ENCODE assay signal across 8 cellular contexts in the genomic region with DNA sequence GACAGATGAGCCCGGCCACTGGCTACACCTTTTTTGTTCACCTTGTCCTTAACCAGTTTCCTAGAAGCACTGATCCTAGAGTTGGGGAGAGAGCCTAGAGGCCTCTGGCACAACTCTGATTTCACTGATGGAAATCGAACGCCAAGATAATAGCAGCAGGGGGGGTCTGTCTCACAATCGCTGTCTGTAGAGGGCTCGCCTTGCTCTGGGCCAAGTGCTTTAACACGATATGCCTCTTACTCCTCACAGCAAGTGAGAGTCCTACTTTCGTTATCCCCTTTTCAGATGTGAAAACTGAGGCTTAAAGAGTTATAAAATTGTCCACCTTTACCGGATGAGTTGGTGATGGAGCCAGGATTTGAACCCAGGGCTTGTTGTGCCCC. TPM values are rescaled to one million over a fixed set of nuclear protein-coding genes. Genes with fewer than 3 reads are reported as not detected.
A peak's percentile ranks its signal among the peaks of the same experiment; 100 is the strongest.
DNase-seq lines count a peak whose midpoint lies in the region; ATAC-seq and TF ChIP-seq lines count a peak whose summit lies in the region.

No MANE protein-coding gene starts in this region.

- H3K9me3 ChIP-seq in lower lobe of right lung (no peaks in the 10 kb centered on the region), tibial artery (no peaks in the 10 kb centered on the region)

- peaks cover 9% of the 10 kb centered on the region for H3K36me3 Mint-ChIP-seq in activated T-cell treated with anti-CD3 and anti-CD28 coated beads, Interleukin-2, amount 50 U/mL, for 4 hours (ENCODE audit: insufficient read depth)

- H3K27me3 ChIP-seq in lower lobe of right lung (ENCODE audit: low read depth) (no peaks in the 10 kb centered on the region), tibial artery (no peaks in the 10 kb centered on the region)

- H3K36me3 ChIP-seq in lower lobe of right lung (peaks cover 13% of the 10 kb centered on the region), tibial artery (peaks cover 0 to 7% (median 0%) of the 10 kb centered on the region in 3 donors)

- peaks cover 24% of the 10 kb centered on the region for H3K4me1 Mint-ChIP-seq in activated T-cell treated with anti-CD3 and anti-CD28 coated beads, Interleukin-2, amount 50 U/mL, for 4 hours (ENCODE audit: low read depth)

- no peak for ATAC-seq in activated T-cell treated with anti-CD3 and anti-CD28 coated beads, Interleukin-2, amount 50 U/mL, for 4 hours
- ATAC-seq in lower lobe of right lung (no peak), HG03432 (IDR thresholded peaks at IDR 0.05; ENCODE audit: unreplicated experiment) (no peak), GM21825 (IDR thresholded peaks at IDR 0.05; ENCODE audit: unreplicated experiment) (no peak)

- H3K4me3 ChIP-seq in lower lobe of right lung (peak overlapping the region; percentile 78), tibial artery (peak overlapping the region; percentile 66 to 80)

- TF ChIP-seq CTCF in lower lobe of right lung (IDR thresholded peaks at IDR 0.05) (no peak), tibial artery (IDR thresholded peaks at IDR 0.05) (no peak)

- H3K27ac ChIP-seq in lower lobe of right lung (peak overlapping the region; percentile 94), tibial artery (peak overlapping the region; percentile 80 to 82)

- H3K4me3 Mint-ChIP-seq in activated T-cell treated with anti-CD3 and anti-CD28 coated beads, Interleukin-2, amount 50 U/mL, for 4 hours = peak overlapping the region; percentile 83

- DNase-seq in activated T-cell treated with anti-CD3 and anti-CD28 coated beads, Interleukin-2, amount 50 U/mL, for 4 hours = no peak
- DNase-seq in activated T-cell treated with anti-CD3 and anti-CD28 coated beads, Interleukin-2, amount 50 U/mL, for 1 hour = no peak
- DNase-seq in astrocyte of the hippocampus (ENCODE audit: low read depth, low spot score) (peak; percentile 26), lower lobe of right lung (no peak), tibial artery (no peak), NCI-H2171 treated with DMSO at 0.1 percent for 48 hours (lab: John Stamatoyannopoulos, UW) (no peak)

- H3K4me1 ChIP-seq in lower lobe of right lung (peaks cover 68% of the 10 kb centered on the region), tibial artery (peaks cover 0 to 68% (median 49%) of the 10 kb centered on the region in 4 donors)

- intact Hi-C loops in lower lobe of right lung (cut with DNase I) = no loop called here
- intact Hi-C loops in tibial artery (cut with DNase I; ENCODE audit: low total_unique reads) = no loop called here

- H3K27me3 Mint-ChIP-seq in activated T-cell treated with anti-CD3 and anti-CD28 coated beads, Interleukin-2, amount 50 U/mL, for 4 hours (ENCODE audit: low read depth) = no peaks in the 10 kb centered on the region

- H3K9me3 Mint-ChIP-seq in activated T-cell treated with anti-CD3 and anti-CD28 coated beads, Interleukin-2, amount 50 U/mL, for 4 hours = peaks cover 3% of the 10 kb centered on the region

RNA-seq across cellular contexts. Expression of a gene that starts 0.5 kb away (rescaled TPM):
- under 1 TPM; 0.28 to 0.61 (median 0.33) TPM for total RNA-seq in activated T-cell treated with anti-CD3 and anti-CD28 coated beads, Interleukin-2, amount 50 U/mL, for 4 hours
- 49.0 TPM for total RNA-seq in lower lobe of right lung

RNA-seq across cellular contexts. Expression of a gene that starts 18.5 kb away (rescaled TPM):
- total RNA-seq in activated T-cell treated with anti-CD3 and anti-CD28 coated beads, Interleukin-2, amount 50 U/mL, for 4 hours = under 1 TPM; 0.20 to 0.24 (median 0.22) TPM
- total RNA-seq in lower lobe of right lung = 108 TPM

RNA-seq across cellular contexts. Expression of a gene that starts 40.6 kb away (rescaled TPM):
- 10 to 100 TPM; 16.4 to 22.9 (median 22.7) TPM for total RNA-seq in activated T-cell treated with anti-CD3 and anti-CD28 coated beads, Interleukin-2, amount 50 U/mL, for 4 hours
- 22.1 TPM for total RNA-seq in lower lobe of right lung

RNA-seq across cellular contexts. Expression of a gene that starts 49.0 kb away (rescaled TPM):
- not detected for total RNA-seq in activated T-cell treated with anti-CD3 and anti-CD28 coated beads, Interleukin-2, amount 50 U/mL, for 4 hours
- total RNA-seq in lower lobe of right lung = not detected

Comparison
In these comparisons a context has a peak if more than half of its experiments do, and no peak if none do; other contexts are left out.
1. RNA of a gene that starts 0.5 kb away (total RNA-seq): 49.0 TPM in lower lobe of right lung (single experiment); 0.28 to 0.61 TPM in activated T-cell treated with anti-CD3 and anti-CD28 coated beads, Interleukin-2, amount 50 U/mL, for 4 hours; every median in the first group is over 10 times any median in the second.
2. RNA of a gene that starts 18.5 kb away (total RNA-seq): 108 TPM in lower lobe of right lung (single experiment); 0.20 to 0.24 TPM in activated T-cell treated with anti-CD3 and anti-CD28 coated beads, Interleukin-2, amount 50 U/mL, for 4 hours; every median in the first group is over 10 times any median in the second.